15 cellular contexts compared by ENCODE assay signal in genomic region chr1:51621841-51622454, GRCh38. TPM values are rescaled to one million over a fixed set of nuclear protein-coding genes. Genes with fewer than 3 reads are reported as not detected.
DNase-seq lines count a peak whose midpoint lies in the region; ATAC-seq, FAIRE-seq and TF ChIP-seq lines count a peak whose summit lies in the region.
"Had no signal": no experiment of that assay in that cellular context is flagged by ENCODE, and none has a peak within 500 bp of the region (broad histone marks: within the 10 kb centered on the region; RNA-seq: fewer than 3 reads in every experiment).

No MANE protein-coding gene starts in this region.

- H3K4me1 ChIP-seq in liver (ENCODE audit: control insufficient read depth in 4 of 4, insufficient read depth in 4 of 4, low read length in 3 of 4) (peaks cover 15 to 44% (median 29%) of the 10 kb centered on the region in 4 donors), thoracic aorta (ENCODE audit: control insufficient read depth in 1 of 2, low read depth in 2 of 2) (peaks cover 51 to 57% of the 10 kb centered on the region in 2 donors)

- H3K4me1 Mint-ChIP-seq in HFFc6 (ENCODE audit: low read depth) = peaks cover 82% of the 10 kb centered on the region
- peaks cover 52% of the 10 kb centered on the region for H3K4me1 Mint-ChIP-seq in T-helper 17 cell

- DNase-seq in HFFc6 (no peak), T-helper 17 cell (no peak), thoracic aorta (ENCODE audit: low spot score) (no peak), urothelium cell line (ENCODE audit: low spot score) (no peak), middle frontal gyrus (ENCODE audit: extremely low spot score, low spot score) (no peak), hepatic stellate cell (ENCODE audit: low spot score) (no peak)
- DNase-seq: activated CD4-positive, alpha-beta memory T cell treated with anti-CD3 and anti-CD28 coated beads, Interleukin-2, amount 10 ng/mL, durations not matched to agents 7 days and 5 days; NCI-H1048; retina; stimulated activated CD4-positive, alpha-beta T cell treated with anti-CD3 and anti-CD28 coated beads, Interleukin-2, amount 100 ng/mL, for 48 hours; stimulated activated CD8-positive, alpha-beta memory T cell treated with anti-CD3 and anti-CD28 coated beads, Interleukin-4, amount 100 ng/mL, for 48 hours had no signal

- no peak overlapping the region for H3K4me3 ChIP-seq in liver (ENCODE audit: low read depth in 1 of 3, low read length in 3 of 3)
- H3K4me3 ChIP-seq in thoracic aorta = no peak overlapping the region
- H3K4me3 ChIP-seq: GM12878 had no signal

- no peak for FAIRE-seq in urothelium cell line (lab: Jason Lieb, UNC)
- FAIRE-seq: colon, GM12878 had no signal

- TF ChIP-seq RAD21 in liver (IDR thresholded peaks at IDR 0.05) = no peak

- H3K27ac Mint-ChIP-seq in HFFc6 (peak overlapping the region; percentile 69), T-helper 17 cell (peak overlapping the region; percentile 5)
- H3K27ac Mint-ChIP-seq: activated CD4-positive, alpha-beta memory T cell treated with anti-CD3 and anti-CD28 coated beads, Interleukin-2, amount 10 ng/mL, durations not matched to agents 7 days and 5 days; natural killer cell treated with Interleukin-12 subunit alpha and Interleukin-12 subunit beta and Interleukin-15 and Interleukin-18, amount 100 ng/mL, for 72 hours had no signal

- H3K27me3 ChIP-seq in liver (ENCODE audit: control insufficient read depth in 4 of 4, insufficient read depth in 4 of 4, low read length in 3 of 4) (no peaks in the 10 kb centered on the region), thoracic aorta (replicated peaks; ENCODE audit: insufficient read depth) (no peaks in the 10 kb centered on the region)

- no peaks in the 10 kb centered on the region for H3K27me3 Mint-ChIP-seq in HFFc6 (ENCODE audit: insufficient read depth)
- no peaks in the 10 kb centered on the region for H3K27me3 Mint-ChIP-seq in T-helper 17 cell
- H3K27me3 Mint-ChIP-seq: activated CD4-positive, alpha-beta memory T cell treated with anti-CD3 and anti-CD28 coated beads, Interleukin-2, amount 10 ng/mL, durations not matched to agents 7 days and 5 days; natural killer cell treated with Interleukin-12 subunit alpha and Interleukin-12 subunit beta and Interleukin-15 and Interleukin-18, amount 100 ng/mL, for 72 hours had no signal

- WGBS in liver = 63% methylated on average over 2 of the region's 2 CpGs

- H3K27ac ChIP-seq in liver (ENCODE audit: low read depth in 1 of 2, low read length in 2 of 2) = peak overlapping the region; percentile 82 to 84
- H3K27ac ChIP-seq in thoracic aorta = peak overlapping the region; percentile 44 to 71

- TF ChIP-seq CTCF in HFFc6 (IDR thresholded peaks at IDR 0.05) (no peak), liver (IDR thresholded peaks at IDR 0.05; ENCODE audit: low read depth, low read length, missing input control) (no peak), thoracic aorta (IDR thresholded peaks at IDR 0.05) (no peak)

- H3K9ac ChIP-seq in liver (ENCODE audit: low read depth in 1 of 2, low read length in 2 of 2) = no peak overlapping the region

- H3K36me3 Mint-ChIP-seq in HFFc6 (ENCODE audit: low read depth) (peaks cover 5% of the 10 kb centered on the region), T-helper 17 cell (ENCODE audit: low read depth) (peaks cover 10% of the 10 kb centered on the region)
- H3K36me3 Mint-ChIP-seq: natural killer cell treated with Interleukin-12 subunit alpha and Interleukin-12 subunit beta and Interleukin-15 and Interleukin-18, amount 100 ng/mL, for 72 hours had no signal

- ATAC-seq in T-helper 17 cell (no peak), thoracic aorta (ENCODE audit: insufficient number of reproducible peaks, low FRiP score, low read depth) (no peak)
- ATAC-seq: natural killer cell treated with Interleukin-12 subunit alpha and Interleukin-12 subunit beta and Interleukin-15 and Interleukin-18, amount 100 ng/mL, for 72 hours had no signal

- H3K36me3 ChIP-seq in liver (ENCODE audit: control insufficient read depth in 4 of 4, insufficient read depth in 3 of 4, low read depth in 1 of 4, low read length in 3 of 4) = no peaks in the 10 kb centered on the region
- H3K36me3 ChIP-seq in thoracic aorta = no peaks in the 10 kb centered on the region

- no peaks in the 10 kb centered on the region for H3K9me3 Mint-ChIP-seq in HFFc6
- H3K9me3 Mint-ChIP-seq: activated CD4-positive, alpha-beta memory T cell treated with anti-CD3 and anti-CD28 coated beads, Interleukin-2, amount 10 ng/mL, durations not matched to agents 7 days and 5 days; natural killer cell treated with Interleukin-12 subunit alpha and Interleukin-12 subunit beta and Interleukin-15 and Interleukin-18, amount 100 ng/mL, for 72 hours had no signal

- H3K9me3 ChIP-seq in T-helper 17 cell (ENCODE audit: control insufficient read depth, low read length, poor library complexity, severe bottlenecking) = no peaks in the 10 kb centered on the region
- no peaks in the 10 kb centered on the region for H3K9me3 ChIP-seq in liver (ENCODE audit: control insufficient read depth in 4 of 4, low read length in 3 of 4)
- H3K9me3 ChIP-seq in thoracic aorta = no peaks in the 10 kb centered on the region

- peak overlapping the region; percentile 35 for H3K4me3 Mint-ChIP-seq in HFFc6
- H3K4me3 Mint-ChIP-seq in T-helper 17 cell = no peak overlapping the region
- H3K4me3 Mint-ChIP-seq: activated CD4-positive, alpha-beta memory T cell treated with anti-CD3 and anti-CD28 coated beads, Interleukin-2, amount 10 ng/mL, durations not matched to agents 7 days and 5 days; natural killer cell treated with Interleukin-12 subunit alpha and Interleukin-12 subunit beta and Interleukin-15 and Interleukin-18, amount 100 ng/mL, for 72 hours had no signal

TF ChIP-seq in liver, 16 proteins besides CTCF, POLR2A, EP300 and RAD21:
- TF ChIP-seq NR2F2 (IDR thresholded peaks at IDR 0.05) = no peak

RNA-seq across cellular contexts. Expression of gene OSBPL9, which starts 5.1 kb away (rescaled TPM):
- 10 to 100 TPM; 39.8 to 54.2 (median 44.8) TPM for total RNA-seq in HFFc6 (2021; fragmentation: NEBNext Ultra II Directional; extraction: Animal tissue kit (Norgen Biotek cat#: 25700))
- total RNA-seq in T-helper 17 cell (10 to 100 TPM; 47.3 to 49.2 TPM), liver (100 to 1,000 TPM in 1 of 2 donors, 10 to 100 TPM in 1; 62.5 to 129 TPM), thoracic aorta (100 to 1,000 TPM in 1 of 2 donors, 10 to 100 TPM in 1; 94.1 to 114 TPM)
- 10 to 100 TPM; 52.1 to 58.3 TPM for polyA plus RNA-seq in liver
